Comparison of ENCODE assay signal across 15 cellular contexts in genomic region chr3:195394700-195395099, GRCh38. TPM values are rescaled to one million over a fixed set of nuclear protein-coding genes. Genes with fewer than 3 reads are reported as not detected.
DNase-seq lines count a peak whose midpoint lies in the region; ATAC-seq and TF ChIP-seq lines count a peak whose summit lies in the region.
"Had no signal": no experiment of that assay in that cellular context is flagged by ENCODE, and none has a peak within 500 bp of the region (broad histone marks: within the 10 kb centered on the region; RNA-seq: fewer than 3 reads in every experiment).

No MANE protein-coding gene starts in this region.

- H3K4me2 ChIP-seq in GM23338: peak overlapping the region; percentile 25; the same call in 1 of the 2 replicates
- peak overlapping the region; percentile 37 for H3K4me2 ChIP-seq in OCI-LY3 (ENCODE audit: low read length)

- H3K9me2 ChIP-seq in GM23338 (ENCODE audit: insufficient read depth): no peaks in the 10 kb centered on the region

- TF ChIP-seq CTCF in GM23338 (conservative IDR thresholded peaks at IDR 0.05; ENCODE audit: low read depth in 2 of 2) (no peak), OCI-LY3 (IDR thresholded peaks at IDR 0.05; ENCODE audit: low read depth, low read length) (no peak), fibroblast of villous mesenchyme (IDR thresholded peaks at IDR 0.05; ENCODE audit: insufficient read depth, low read depth, low read length) (no peak), gastroesophageal sphincter (IDR thresholded peaks at IDR 0.05) (no peak), spleen (IDR thresholded peaks at IDR 0.05 in 8 of 11, conservative IDR thresholded peaks at IDR 0.05 in 3 of 11) (no peak)

- DNase-seq in EH (ENCODE audit: low read depth) (peak; percentile 20), GM23338 (ENCODE audit: low spot score) (peak; percentile 38), fibroblast of villous mesenchyme (ENCODE audit: low read depth) (peak; percentile 20), NCI-H1436 treated with DMSO at 0.1 percent for 48 hours (lab: John Stamatoyannopoulos, UW) (no peak), spleen (no peak)
- DNase-seq: activated CD4-positive, CD25-positive, alpha-beta regulatory T cell; activated naive CD4-positive, alpha-beta T cell treated with Interleukin-2 at 50 U/mL for 16 hours; Caco-2; effector CD8-positive, alpha-beta T cell; NCI-H446 had no signal

- intact Hi-C loops in spleen (cut with DNase I; ENCODE audit: low total_unique reads): no loop called here

- H2AFZ ChIP-seq in GM23338 (no peak overlapping the region), OCI-LY3 (ENCODE audit: low read depth, low read length) (no peak overlapping the region)

- no peaks in the 10 kb centered on the region for H3K9me3 Mint-ChIP-seq in GM23338

- H3K36me3 ChIP-seq in GM23338 (ENCODE audit: insufficient read depth): no peaks in the 10 kb centered on the region
- no peaks in the 10 kb centered on the region for H3K36me3 ChIP-seq in OCI-LY3 (replicated peaks; ENCODE audit: low read depth, low read length)
- H3K36me3 ChIP-seq in gastroesophageal sphincter: peaks cover 0 to 12% of the 10 kb centered on the region in 2 donors
- H3K36me3 ChIP-seq in spleen: peaks cover 0 to 24% (median 14%) of the 10 kb centered on the region in 6 donors
- H3K36me3 ChIP-seq: breast epithelium had no signal

- H3K4me1 ChIP-seq in GM23338 (ENCODE audit: insufficient read depth): peaks cover 20% of the 10 kb centered on the region
- peaks cover 11% of the 10 kb centered on the region for H3K4me1 ChIP-seq in OCI-LY3 (ENCODE audit: low read length)
- H3K4me1 ChIP-seq in gastroesophageal sphincter: peaks cover 0 to 36% (median 0%) of the 10 kb centered on the region in 3 donors
- peaks cover 5 to 75% (median 50%) of the 10 kb centered on the region in 6 donors for H3K4me1 ChIP-seq in spleen
- H3K4me1 ChIP-seq: breast epithelium, Caco-2 had no signal

- ATAC-seq in GM23338: peak; percentile 83
- no peak for ATAC-seq in gastroesophageal sphincter
- ATAC-seq in HG03139 (IDR thresholded peaks at IDR 0.05; ENCODE audit: unreplicated experiment): no peak
- ATAC-seq: K562 had no signal

- peaks cover 24% of the 10 kb centered on the region for H3K4me1 Mint-ChIP-seq in GM23338

- H3K9ac ChIP-seq in OCI-LY3 (ENCODE audit: low read length): no peak overlapping the region

- H3F3A ChIP-seq in GM23338 (replicated peaks; ENCODE audit: low read depth): no peaks in the 10 kb centered on the region

- H3K27me3 ChIP-seq in GM23338 (ENCODE audit: insufficient read depth) (no peaks in the 10 kb centered on the region), OCI-LY3 (ENCODE audit: low read depth, low read length) (no peaks in the 10 kb centered on the region), gastroesophageal sphincter (no peaks in the 10 kb centered on the region), spleen (replicated peaks in 1 of 7) (no peaks in the 10 kb centered on the region)
- H3K27me3 ChIP-seq: breast epithelium had no signal

- TF ChIP-seq POLR2A in gastroesophageal sphincter (IDR thresholded peaks at IDR 0.05) (no peak), spleen (IDR thresholded peaks at IDR 0.05) (no peak)

- no peak overlapping the region for H3K4me3 Mint-ChIP-seq in GM23338

- TF ChIP-seq EP300 in gastroesophageal sphincter (IDR thresholded peaks at IDR 0.05): no peak

- no peaks in the 10 kb centered on the region for H3K9me3 ChIP-seq in OCI-LY3 (ENCODE audit: insufficient read depth, low read length)
- H3K9me3 ChIP-seq in gastroesophageal sphincter: no peaks in the 10 kb centered on the region
- H3K9me3 ChIP-seq in spleen: no peaks in the 10 kb centered on the region
- H3K9me3 ChIP-seq: breast epithelium, Caco-2 had no signal

- 70 to 87% methylated on average over 3 of the region's 3 CpGs for WGBS in gastroesophageal sphincter (ENCODE audit: low coverage in 1 of 2), 2 donors
- WGBS in spleen, 5 donors: 86 to 95% (median 89%) methylated on average over 3 of the region's 3 CpGs

- H4K20me1 ChIP-seq in GM23338 (replicated peaks; ENCODE audit: insufficient read depth): no peaks in the 10 kb centered on the region
- peaks cover 4% of the 10 kb centered on the region; the same call in 1 of the 2 replicates for H4K20me1 ChIP-seq in OCI-LY3 (ENCODE audit: insufficient read depth, low read length)

- peaks cover 54% of the 10 kb centered on the region for H3K79me2 ChIP-seq in GM23338 (replicated peaks; ENCODE audit: insufficient read depth)
- peaks cover 29% of the 10 kb centered on the region; the same call in 1 of the 2 replicates for H3K79me2 ChIP-seq in OCI-LY3 (ENCODE audit: low read length)

- H3K27ac ChIP-seq in GM23338 (ENCODE audit: low read depth): no peak overlapping the region
- H3K27ac ChIP-seq in OCI-LY3 (ENCODE audit: low read length): no peak overlapping the region
- H3K27ac ChIP-seq in gastroesophageal sphincter: no peak overlapping the region
- H3K27ac ChIP-seq in spleen: peak overlapping the region in 3 of 8 donors; percentile 10 to 34 (median 28)
- H3K27ac ChIP-seq: breast epithelium had no signal

- no peaks in the 10 kb centered on the region for H3K36me3 Mint-ChIP-seq in GM23338 (ENCODE audit: low read depth)

- H3K4me3 ChIP-seq in GM23338 (no peak overlapping the region), OCI-LY3 (ENCODE audit: low read length) (peak overlapping the region; percentile 30), fibroblast of villous mesenchyme (ENCODE audit: low read depth, low read length) (no peak overlapping the region), gastroesophageal sphincter (no peak overlapping the region), spleen (no peak overlapping the region)
- H3K4me3 ChIP-seq: breast epithelium, K562 had no signal

- H3K27ac Mint-ChIP-seq in GM23338: no peak overlapping the region

- H3K27me3 Mint-ChIP-seq in GM23338 (ENCODE audit: insufficient read depth, low read depth, poor library complexity): peaks cover 2% of the 10 kb centered on the region

TF ChIP-seq in GM23338, 12 proteins besides CTCF, POLR2A, EP300 and RAD21 (continues in another document):
- TF ChIP-seq EZH2phosphoT487 (IDR thresholded peaks at IDR 0.05; ENCODE audit: unreplicated experiment) (no peak), JUNB (IDR thresholded peaks at IDR 0.05; ENCODE audit: unreplicated experiment) (no peak), ZNF331 (CRISPR knock-in tag; IDR thresholded peaks at IDR 0.05; ENCODE audit: low read depth) (no peak), ZNF114 (CRISPR knock-in tag; IDR thresholded peaks at IDR 0.05) (no peak), STAT1 (IDR thresholded peaks at IDR 0.05; ENCODE audit: unreplicated experiment) (no peak), CREB1 (CRISPR knock-in tag; IDR thresholded peaks at IDR 0.05; ENCODE audit: low read depth) (no peak), EZH2 (IDR thresholded peaks at IDR 0.05; ENCODE audit: low read depth, unreplicated experiment) (no peak), POLR2AphosphoS5 (IDR thresholded peaks at IDR 0.05; ENCODE audit: low read depth) (no peak), NANOG (IDR thresholded peaks at IDR 0.05; ENCODE audit: borderline replicate concordance) (no peak), REST (IDR thresholded peaks at IDR 0.05; ENCODE audit: unreplicated experiment) (no peak)

RNA-seq across cellular contexts. Expression of gene ACAP2, which starts 48.1 kb away (rescaled TPM):
- total RNA-seq in GM23338 (2014; rRNA removed; shearing (Covaris generic)): 45.6 and 74.6 TPM in 2 replicates
- polyA plus RNA-seq in GM23338 (2016; fragmentation: Nextera tagmentation; extraction: Ambion mirVana): 102 and 104 TPM in 2 replicates
- total RNA-seq in fibroblast of villous mesenchyme: 72.5 and 91.1 TPM in 2 replicates
- 10 to 100 TPM; 38.3 to 66.0 (median 49.2) TPM for total RNA-seq in gastroesophageal sphincter
- 100 to 1,000 TPM in 4 of 7 donors, 10 to 100 TPM in 3; 90.1 to 127 (median 108) TPM for total RNA-seq in spleen
- polyA plus RNA-seq in spleen: 10 to 100 TPM; 11.2 to 15.7 (median 14.0) TPM

Comparison
In these comparisons a context has a peak if more than half of its experiments do, and no peak if none do; other contexts are left out.
1. DNase-seq: peak in EH (single experiment), GM23338 (single experiment) and fibroblast of villous mesenchyme (single experiment); none in NCI-H1436 treated with DMSO at 0.1 percent for 48 hours (single experiment) and spleen (single experiment).